ENCODE assay signal across 8 cellular contexts in genomic region chr6:143677891-143678737, GRCh38. TPM values are rescaled to one million over a fixed set of nuclear protein-coding genes. Genes with fewer than 3 reads are reported as not detected.
DNase-seq lines count a peak whose midpoint lies in the region; ATAC-seq and TF ChIP-seq lines count a peak whose summit lies in the region.

Gene PHACTR2, plus strand, starts transcription at chr6:143677965. Its CDS starts 199 bp downstream, at chr6:143678164.

- TF ChIP-seq CTCF in heart left ventricle (IDR thresholded peaks at IDR 0.05) (no peak), ovary (IDR thresholded peaks at IDR 0.05) (no peak), tibial nerve (IDR thresholded peaks at IDR 0.05) (no peak)

- WGBS in heart left ventricle, 4 donors = 0 to 1% (median 1%) methylated on average over 47 to 69 of the region's 69 CpGs
- 0 to 1% (median 0%) methylated on average over 52 to 69 of the region's 69 CpGs for WGBS in ovary, 3 donors
- 0 to 1% methylated on average over 66 to 69 of the region's 69 CpGs for WGBS in tibial nerve, 2 donors

- peaks cover 0 to 64% (median 37%) of the 10 kb centered on the region in 12 donors for H3K4me1 ChIP-seq in heart left ventricle
- H3K4me1 ChIP-seq in ovary (ENCODE audit: insufficient read depth) = peaks cover 5% of the 10 kb centered on the region
- H3K4me1 ChIP-seq in tibial nerve = peaks cover 0 to 31% (median 0%) of the 10 kb centered on the region in 4 donors

- peak within 1 kb of the TSS; percentile 49 to 97 (median 80) for H3K4me3 ChIP-seq in heart left ventricle
- H3K4me3 ChIP-seq in ovary = peak within 1 kb of the TSS; percentile 63
- H3K4me3 ChIP-seq in tibial nerve = peak within 1 kb of the TSS; percentile 47 to 89 (median 70)

- TF ChIP-seq EP300 in ovary (IDR thresholded peaks at IDR 0.05) (no peak), tibial nerve (IDR thresholded peaks at IDR 0.05) (peak in 1 of 2 donors; percentile 66)

- peaks cover 0 to 21% (median 0%) of the 10 kb centered on the region in 12 donors for H3K9me3 ChIP-seq in heart left ventricle
- H3K9me3 ChIP-seq in ovary = no peaks in the 10 kb centered on the region
- H3K9me3 ChIP-seq in tibial nerve = peaks cover 0 to 13% (median 0%) of the 10 kb centered on the region in 4 donors

- TF ChIP-seq POLR2A in heart left ventricle (IDR thresholded peaks at IDR 0.05) (peak in 1 of 2 donors; percentile 82), ovary (IDR thresholded peaks at IDR 0.05) (no peak), tibial nerve (IDR thresholded peaks at IDR 0.05) (peak; percentile 45 to 76)

- H3K27ac ChIP-seq in heart left ventricle (peak within 1 kb of the TSS; percentile 94 to 99 (median 96)), ovary (peak within 1 kb of the TSS; percentile 88 to 94), tibial nerve (peak within 1 kb of the TSS; percentile 86 to 96 (median 88))

- DNase-seq in CMK (ENCODE audit: low read depth) (peak; percentile 51), HK-2 (ENCODE audit: unreplicated experiment) (peak; percentile 57), anterior cingulate cortex (lab: John Stamatoyannopoulos, UW) (peak in 52 of 58 donors; percentile 3 to 75 (median 45)), heart left ventricle (peak; percentile 85 to 90 (median 87)), ovary (peak; percentile 75 to 82 (median 77)), tibial nerve (ENCODE audit: low spot score in 2 of 2) (peak; percentile 59 to 65), NCI-H510A treated with DMSO at 0.1 percent for 48 hours (lab: John Stamatoyannopoulos, UW) (no peak)

- ATAC-seq in heart left ventricle = peak; percentile 84 to 96 (median 91)

- H3K27me3 ChIP-seq in heart left ventricle (no peaks in the 10 kb centered on the region), ovary (no peaks in the 10 kb centered on the region), tibial nerve (no peaks in the 10 kb centered on the region)

- intact Hi-C loops in T-helper 1 cell treated with Interleukin-12 subunit alpha and Interleukin-12 subunit beta and Interleukin-4 antibody, amounts not matched to agents 30 ng/mL and 1 ng/mL, for 36 hours (cut with micrococcal nuclease) = loop anchor here (2.0 to 5.0 kb wide), 4 partner anchors 103 to 227 kb away; partner anchors contain the start of genes ADAT2, FUCA2 and PEX3
- intact Hi-C loops in heart left ventricle (cut with DNase I) = loop anchor here (2.0 to 10.0 kb wide), 12 partner anchors 64 to 334 kb away; partner anchors contain the start of genes LTV1 (in 9 of the 10) and FUCA2 (in 1 of the 10)
- intact Hi-C loops in ovary (cut with DNase I) = loop anchor here in 3 of 4 donors (2.0 to 5.0 kb wide), 2 partner anchors 67 to 164 kb away; partner anchors contain the start of gene LTV1 (in 3 of the 3)

- H3K36me3 ChIP-seq in heart left ventricle (no peaks in the 10 kb centered on the region), ovary (no peaks in the 10 kb centered on the region), tibial nerve (no peaks in the 10 kb centered on the region)

RNA-seq across cellular contexts. Expression of gene PHACTR2, which starts in this region (rescaled TPM):
- 42.1 and 44.8 TPM in 2 replicates for total RNA-seq in T-helper 1 cell treated with Interleukin-12 subunit alpha and Interleukin-12 subunit beta and Interleukin-4 antibody, amounts not matched to agents 30 ng/mL and 1 ng/mL, for 36 hours
- total RNA-seq in heart left ventricle (100 to 1,000 TPM in 1 of 9 donors, 10 to 100 TPM in 8; 47.8 to 101 (median 68.3) TPM), ovary (10 to 100 TPM; 29.0 to 76.2 (median 47.9) TPM), tibial nerve (100 to 1,000 TPM in 2 of 4 donors, 10 to 100 TPM in 2; 76.2 to 110 (median 98.2) TPM)
- polyA plus RNA-seq in heart left ventricle (10 to 100 TPM; 10.2 to 17.9 TPM), ovary (10 to 100 TPM in 1 of 2 donors, 1 to 10 TPM in 1; 9.8 to 21.4 TPM)
